1 cellular context compared by ENCODE assay signal in genomic region chr1:207311888-207312603, GRCh38.
TF ChIP-seq lines count a peak whose summit lies in the region.

No MANE protein-coding gene starts in this region.

TF ChIP-seq in K562, 482 proteins besides CTCF, POLR2A, EP300 and RAD21 (continued from another document and continues in another):
- TF ChIP-seq ZNF639 (CRISPR knock-in tag; conservative IDR thresholded peaks at IDR 0.05 in 1 of 2, IDR thresholded peaks at IDR 0.05 in 1 of 2) (peak in 1 of 2 experiments; percentile 87; a peak in 2 of 4 replicates), SRSF9 (IDR thresholded peaks at IDR 0.05; ENCODE audit: borderline replicate concordance, low read depth, low read length) (no peak), HLTF (IDR thresholded peaks at IDR 0.05) (no peak), ZNF140 (CRISPR knock-in tag; IDR thresholded peaks at IDR 0.05) (peak; percentile 78; the same call in 1 of the 2 replicates), YBX1 (IDR thresholded peaks at IDR 0.05) (no peak), ZNF77 (CRISPR knock-in tag; IDR thresholded peaks at IDR 0.05) (no peak), ETV6 (IDR thresholded peaks at IDR 0.05; ENCODE audit: borderline replicate concordance in 1 of 2, low read depth in 2 of 2, low read length in 1 of 2) (no peak), ETV6 (CRISPR knock-in tag; IDR thresholded peaks at IDR 0.05; ENCODE audit: borderline replicate concordance) (no peak), POLR2AphosphoS2 (IDR thresholded peaks at IDR 0.05; ENCODE audit: low read length) (no peak), ZFPM2 (CRISPR knock-in tag; IDR thresholded peaks at IDR 0.05) (0 out of 2 replicates have a peak, but pooled peaks have one; percentile 79), TCF15 (CRISPR knock-in tag; IDR thresholded peaks at IDR 0.05) (peak; percentile 88; the same call in 1 of the 2 replicates), SRSF3 (IDR thresholded peaks at IDR 0.05; ENCODE audit: insufficient read depth, low read length) (no peak), ATF7 (IDR thresholded peaks at IDR 0.05) (no peak), RBM25 (IDR thresholded peaks at IDR 0.05; ENCODE audit: low read depth, low read length, severe bottlenecking) (no peak), OTX1 (CRISPR knock-in tag; IDR thresholded peaks at IDR 0.05) (no peak), PTTG1 (tag; IDR thresholded peaks at IDR 0.05; ENCODE audit: low read depth) (peak; percentile 88), BMI1 (IDR thresholded peaks at IDR 0.05; ENCODE audit: low read length) (no peak), NCOA2 (IDR thresholded peaks at IDR 0.05; ENCODE audit: partially characterized antibody in 2 of 2) (no peak), ZNF511 (CRISPR knock-in tag; IDR thresholded peaks at IDR 0.05) (no peak), HMBOX1 (IDR thresholded peaks at IDR 0.05) (no peak), MBD1 (CRISPR knock-in tag; IDR thresholded peaks at IDR 0.05) (no peak; the same call in 1 of the 2 replicates), ZNF384 (IDR thresholded peaks at IDR 0.05; ENCODE audit: low read depth, low read length) (no peak), TSC22D4 (tag; IDR thresholded peaks at IDR 0.05) (no peak), ZNF175 (CRISPR knock-in tag; IDR thresholded peaks at IDR 0.05; ENCODE audit: low read depth) (peak; percentile 93), HNRNPK (IDR thresholded peaks at IDR 0.05; ENCODE audit: low read depth, low read length, poor library complexity, severe bottlenecking) (no peak), HMGN3 (IDR thresholded peaks at IDR 0.05; ENCODE audit: borderline replicate concordance, extremely low read depth, insufficient read length, low read depth, low read length) (no peak), SAP30 (IDR thresholded peaks at IDR 0.05; ENCODE audit: borderline replicate concordance, insufficient read depth, low read depth, low read length, poor library complexity, severe bottlenecking) (no peak), E2F5 (CRISPR knock-in tag; IDR thresholded peaks at IDR 0.05) (no peak), GABPB1 (CRISPR knock-in tag; IDR thresholded peaks at IDR 0.05) (no peak), ZNF347 (CRISPR knock-in tag; IDR thresholded peaks at IDR 0.05; ENCODE audit: low read depth) (no peak), CHD7 (IDR thresholded peaks at IDR 0.05; ENCODE audit: low read depth, low read length) (no peak), SRF (CRISPR knock-in tag; IDR thresholded peaks at IDR 0.05) (0 out of 4 replicates have a peak, but pooled peaks of 1 of the 2 experiments have one; percentile 28)
